1 cellular context compared by ENCODE assay signal in genomic region chr6:47134476-47135189, GRCh38.
TF ChIP-seq lines count a peak whose summit lies in the region.

No MANE protein-coding gene starts in this region.

TF ChIP-seq in K562, 482 proteins besides CTCF, POLR2A, EP300 and RAD21 (continued from another document and continues in another):
- TF ChIP-seq ZNF512 (tag; IDR thresholded peaks at IDR 0.05) (peak; percentile 90), ZNF655 (CRISPR knock-in tag; IDR thresholded peaks at IDR 0.05) (no peak), MAFK (IDR thresholded peaks at IDR 0.05; ENCODE audit: low read length) (peak; percentile 33; the same call in 1 of the 2 replicates), NFATC3 (IDR thresholded peaks at IDR 0.05) (peak; percentile 72; the same call in 1 of the 2 replicates), ARID1B (IDR thresholded peaks at IDR 0.05) (peak; percentile 99), MEF2A (IDR thresholded peaks at IDR 0.05; ENCODE audit: control insufficient read depth, low read depth, low read length) (peak; percentile 97), ETV6 (IDR thresholded peaks at IDR 0.05; ENCODE audit: borderline replicate concordance in 1 of 2, low read depth in 2 of 2, low read length in 1 of 2) (peak in 1 of 2 experiments; percentile 93; a peak in 3 of 4 replicates), ETV6 (CRISPR knock-in tag; IDR thresholded peaks at IDR 0.05; ENCODE audit: borderline replicate concordance) (no peak), BMI1 (IDR thresholded peaks at IDR 0.05; ENCODE audit: low read length) (no peak), GABPB1 (CRISPR knock-in tag; IDR thresholded peaks at IDR 0.05) (0 out of 2 replicates have a peak, but pooled peaks have one; percentile 43), POLR3G (IDR thresholded peaks at IDR 0.05; ENCODE audit: extremely low read depth, insufficient read length, insufficient replicate concordance) (no peak), RB1 (IDR thresholded peaks at IDR 0.05; ENCODE audit: low read depth) (0 out of 2 replicates have a peak, but pooled peaks have one; percentile 12), FOXK2 (conservative IDR thresholded peaks at IDR 0.05 in 1 of 2, IDR thresholded peaks at IDR 0.05 in 1 of 2; ENCODE audit: low read depth in 2 of 2) (peak; percentile 76 to 77), NCOR1 (IDR thresholded peaks at IDR 0.05) (peak; percentile 89), ZNF592 (IDR thresholded peaks at IDR 0.05) (peak; percentile 70), ZBED1 (IDR thresholded peaks at IDR 0.05) (0 out of 2 replicates have a peak, but pooled peaks have one; percentile 11), DDX20 (tag; IDR thresholded peaks at IDR 0.05; ENCODE audit: low read depth) (no peak), MTA1 (IDR thresholded peaks at IDR 0.05; ENCODE audit: borderline replicate concordance) (peak; percentile 93), JUNB (CRISPR knock-in tag; conservative IDR thresholded peaks at IDR 0.05) (peak; percentile 67), ZNF384 (IDR thresholded peaks at IDR 0.05; ENCODE audit: low read depth, low read length) (peak; percentile 65), VEZF1 (CRISPR knock-in tag; IDR thresholded peaks at IDR 0.05) (peak; percentile 66), SOX6 (IDR thresholded peaks at IDR 0.05) (peak; percentile 93), MBD2 (IDR thresholded peaks at IDR 0.05; ENCODE audit: borderline replicate concordance, low read depth) (peak; percentile 87), DPF2 (IDR thresholded peaks at IDR 0.05) (peak; percentile 100), DACH1 (IDR thresholded peaks at IDR 0.05; ENCODE audit: partially characterized antibody) (peak; percentile 94)
- TF ChIP-seq, protein P1, sequence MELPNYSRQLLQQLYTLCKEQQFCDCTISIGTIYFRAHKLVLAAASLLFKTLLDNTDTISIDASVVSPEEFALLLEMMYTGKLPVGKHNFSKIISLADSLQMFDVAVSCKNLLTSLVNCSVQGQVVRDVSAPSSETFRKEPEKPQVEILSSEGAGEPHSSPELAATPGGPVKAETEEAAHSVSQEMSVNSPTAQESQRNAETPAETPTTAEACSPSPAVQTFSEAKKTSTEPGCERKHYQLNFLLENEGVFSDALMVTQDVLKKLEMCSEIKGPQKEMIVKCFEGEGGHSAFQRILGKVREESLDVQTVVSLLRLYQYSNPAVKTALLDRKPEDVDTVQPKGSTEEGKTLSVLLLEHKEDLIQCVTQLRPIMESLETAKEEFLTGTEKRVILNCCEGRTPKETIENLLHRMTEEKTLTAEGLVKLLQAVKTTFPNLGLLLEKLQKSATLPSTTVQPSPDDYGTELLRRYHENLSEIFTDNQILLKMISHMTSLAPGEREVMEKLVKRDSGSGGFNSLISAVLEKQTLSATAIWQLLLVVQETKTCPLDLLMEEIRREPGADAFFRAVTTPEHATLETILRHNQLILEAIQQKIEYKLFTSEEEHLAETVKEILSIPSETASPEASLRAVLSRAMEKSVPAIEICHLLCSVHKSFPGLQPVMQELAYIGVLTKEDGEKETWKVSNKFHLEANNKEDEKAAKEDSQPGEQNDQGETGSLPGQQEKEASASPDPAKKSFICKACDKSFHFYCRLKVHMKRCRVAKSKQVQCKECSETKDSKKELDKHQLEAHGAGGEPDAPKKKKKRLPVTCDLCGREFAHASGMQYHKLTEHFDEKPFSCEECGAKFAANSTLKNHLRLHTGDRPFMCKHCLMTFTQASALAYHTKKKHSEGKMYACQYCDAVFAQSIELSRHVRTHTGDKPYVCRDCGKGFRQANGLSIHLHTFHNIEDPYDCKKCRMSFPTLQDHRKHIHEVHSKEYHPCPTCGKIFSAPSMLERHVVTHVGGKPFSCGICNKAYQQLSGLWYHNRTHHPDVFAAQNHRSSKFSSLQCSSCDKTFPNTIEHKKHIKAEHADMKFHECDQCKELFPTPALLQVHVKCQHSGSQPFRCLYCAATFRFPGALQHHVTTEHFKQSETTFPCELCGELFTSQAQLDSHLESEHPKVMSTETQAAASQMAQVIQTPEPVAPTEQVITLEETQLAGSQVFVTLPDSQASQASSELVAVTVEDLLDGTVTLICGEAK (IDR thresholded peaks at IDR 0.05): peak; percentile 85
- TF ChIP-seq, protein P1 (CRISPR knock-in tag; IDR thresholded peaks at IDR 0.05): peak; percentile 30; the same call in 1 of the 2 replicates
